ENCODE assay signal across 17 cellular contexts in the genomic region with DNA sequence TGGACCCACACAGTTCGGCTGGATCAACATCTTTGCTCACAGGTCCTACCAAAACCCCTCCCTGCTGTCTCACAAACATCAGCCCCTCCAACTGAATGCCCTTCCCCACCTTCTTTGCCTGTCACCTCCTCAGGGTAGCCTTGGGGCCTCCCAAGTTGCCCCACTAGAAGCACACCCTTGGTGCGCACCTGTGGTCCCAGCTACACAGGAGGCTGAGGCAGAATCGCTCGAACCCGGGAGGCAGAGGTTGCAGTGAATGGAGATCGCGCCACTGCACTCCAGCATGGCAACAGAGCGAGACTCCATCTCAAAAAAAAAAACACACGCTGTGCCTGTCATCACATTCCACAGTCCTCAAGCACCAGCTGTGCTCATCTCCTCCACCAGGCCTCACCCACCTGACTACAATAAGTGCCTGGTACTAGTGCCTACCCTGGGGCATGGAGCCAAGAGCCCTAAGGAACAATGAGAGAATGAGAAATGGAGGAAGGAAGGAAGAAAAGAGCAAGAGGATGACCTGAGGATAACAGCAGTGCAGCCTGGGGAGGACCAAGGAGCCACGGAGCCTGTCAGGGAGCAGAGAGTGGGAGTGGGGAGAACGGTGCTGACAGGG. TPM values are rescaled to one million over a fixed set of nuclear protein-coding genes. Genes with fewer than 3 reads are reported as not detected.
DNase-seq lines count a peak whose midpoint lies in the region; ATAC-seq and TF ChIP-seq lines count a peak whose summit lies in the region.
"Had no signal": no experiment of that assay in that cellular context is flagged by ENCODE, and none has a peak within 500 bp of the region (broad histone marks: within the 10 kb centered on the region; RNA-seq: fewer than 3 reads in every experiment).

No MANE protein-coding gene starts in this region.

- H3K9me3 Mint-ChIP-seq in activated naive CD8-positive, alpha-beta T cell treated with anti-CD3 and anti-CD28 coated beads, Interleukin-2, amount 10 ng/mL, durations not matched to agents 7 days and 5 days: no peaks in the 10 kb centered on the region
- H3K9me3 Mint-ChIP-seq: activated T-cell treated with anti-CD3 and anti-CD28 coated beads, Interleukin-2, amount 50 U/mL, for 72 hours; mesothelial cell of epicardium had no signal

- DNase-seq in DMS79 treated with DMSO at 0.1 percent for 48 hours (lab: John Stamatoyannopoulos, UW) (peak; percentile 4), cardiac muscle cell (ENCODE audit: low read depth in 1 of 2, low spot score in 1 of 2) (peak in 1 of 2 donors; percentile 23), sigmoid colon (peak; percentile 42), NCI-H128 (lab: John Stamatoyannopoulos, UW; ENCODE audit: unreplicated experiment) (no peak), HuH-7.5 (ENCODE audit: low spot score) (no peak)
- no peak for DNase-seq in activated naive CD8-positive, alpha-beta T cell treated with anti-CD3 and anti-CD28 coated beads, Interleukin-2, amount 10 ng/mL, durations not matched to agents 7 days and 5 days
- DNase-seq in stimulated activated CD4-positive, alpha-beta T cell treated with anti-CD3 and anti-CD28 coated beads, Interleukin-12 subunit alpha, Interleukin-12 subunit beta, amount 100 ng/mL, for 4 hours: no peak
- DNase-seq: activated CD4-positive, alpha-beta T cell treated with anti-CD3 and anti-CD28 coated beads for 1 hour; activated T-cell treated with anti-CD3 and anti-CD28 coated beads, Interleukin-2, amount 50 U/mL, for 72 hours; Kasumi-1; NCI-H2081; NCI-H82; pancreas had no signal

- no peak overlapping the region for H3K4me3 Mint-ChIP-seq in activated naive CD8-positive, alpha-beta T cell treated with anti-CD3 and anti-CD28 coated beads, Interleukin-2, amount 10 ng/mL, durations not matched to agents 7 days and 5 days
- H3K4me3 Mint-ChIP-seq: activated T-cell treated with anti-CD3 and anti-CD28 coated beads, Interleukin-2, amount 50 U/mL, for 72 hours; mesothelial cell of epicardium had no signal

- no peaks in the 10 kb centered on the region for H3K4me1 ChIP-seq in cardiac muscle cell (ENCODE audit: low read depth)
- H3K4me1 ChIP-seq in sigmoid colon: peaks cover 0 to 14% (median 5%) of the 10 kb centered on the region in 4 donors
- H3K4me1 ChIP-seq: ascending aorta, pancreas had no signal

- H3K27ac Mint-ChIP-seq in activated naive CD8-positive, alpha-beta T cell treated with anti-CD3 and anti-CD28 coated beads, Interleukin-2, amount 10 ng/mL, durations not matched to agents 7 days and 5 days: peak overlapping the region; percentile 54
- H3K27ac Mint-ChIP-seq: mesothelial cell of epicardium had no signal

- TF ChIP-seq CTCF in cardiac muscle cell (IDR thresholded peaks at IDR 0.05; ENCODE audit: low read depth, low read length): no peak
- no peak for TF ChIP-seq CTCF in sigmoid colon (IDR thresholded peaks at IDR 0.05)

- H3K27ac ChIP-seq in cardiac muscle cell: peak overlapping the region; percentile 7
- peak overlapping the region in 2 of 4 donors; percentile 27 to 48 for H3K27ac ChIP-seq in sigmoid colon
- H3K27ac ChIP-seq: ascending aorta, pancreas, thoracic aorta had no signal

- H3K27me3 ChIP-seq in cardiac muscle cell (no peaks in the 10 kb centered on the region), sigmoid colon (no peaks in the 10 kb centered on the region)
- H3K27me3 ChIP-seq: ascending aorta, pancreas had no signal

- peaks cover 48% of the 10 kb centered on the region for H3K36me3 ChIP-seq in cardiac muscle cell
- H3K36me3 ChIP-seq in sigmoid colon: peaks cover 38 to 94% (median 49%) of the 10 kb centered on the region in 4 donors

- no peak for TF ChIP-seq POLR2A in sigmoid colon (IDR thresholded peaks at IDR 0.05)

- 94 to 97% methylated on average over 11 of the region's 11 CpGs for WGBS in sigmoid colon, 2 donors

- H3K4me3 ChIP-seq in cardiac muscle cell (no peak overlapping the region), sigmoid colon (no peak overlapping the region)
- H3K4me3 ChIP-seq: ascending aorta, pancreas, thoracic aorta had no signal

- TF ChIP-seq EP300 in sigmoid colon (IDR thresholded peaks at IDR 0.05): no peak

- no peak for ATAC-seq in activated naive CD8-positive, alpha-beta T cell treated with anti-CD3 and anti-CD28 coated beads, Interleukin-2, amount 10 ng/mL, durations not matched to agents 7 days and 5 days (ENCODE audit: low read depth)
- ATAC-seq in HG03521 (IDR thresholded peaks at IDR 0.05; ENCODE audit: unreplicated experiment): no peak
- ATAC-seq: activated T-cell treated with anti-CD3 and anti-CD28 coated beads, Interleukin-2, amount 50 U/mL, for 72 hours; pancreas had no signal

- POLR2A ChIA-PET in activated naive CD8-positive, alpha-beta T cell treated with anti-CD3 and anti-CD28 coated beads, Interleukin-2, amount 10 ng/mL, durations not matched to agents 7 days and 5 days (lab: Charles Lee): no interaction called here

- H3K27me3 Mint-ChIP-seq in activated naive CD8-positive, alpha-beta T cell treated with anti-CD3 and anti-CD28 coated beads, Interleukin-2, amount 10 ng/mL, durations not matched to agents 7 days and 5 days: peaks cover 1% of the 10 kb centered on the region

- no peaks in the 10 kb centered on the region for H3K9me3 ChIP-seq in cardiac muscle cell (ENCODE audit: low read depth)
- H3K9me3 ChIP-seq in sigmoid colon: no peaks in the 10 kb centered on the region
- H3K9me3 ChIP-seq: ascending aorta, pancreas, thoracic aorta had no signal

- H3K4me1 Mint-ChIP-seq in activated naive CD8-positive, alpha-beta T cell treated with anti-CD3 and anti-CD28 coated beads, Interleukin-2, amount 10 ng/mL, durations not matched to agents 7 days and 5 days: peaks cover 12% of the 10 kb centered on the region

- H3K36me3 Mint-ChIP-seq in activated naive CD8-positive, alpha-beta T cell treated with anti-CD3 and anti-CD28 coated beads, Interleukin-2, amount 10 ng/mL, durations not matched to agents 7 days and 5 days: peaks cover 39% of the 10 kb centered on the region

- intact Hi-C loops in sigmoid colon (cut with DNase I): no loop called here

RNA-seq across cellular contexts. Expression of a gene that starts 26.0 kb away (rescaled TPM):
- total RNA-seq in activated naive CD8-positive, alpha-beta T cell treated with anti-CD3 and anti-CD28 coated beads, Interleukin-2, amount 10 ng/mL, durations not matched to agents 7 days and 5 days: 100 to 1,000 TPM; 117 to 118 TPM
- total RNA-seq in cardiac muscle cell (202 and 283 TPM in 2 replicates), sigmoid colon (100 to 1,000 TPM; 115 to 158 (median 143) TPM)
- polyA plus RNA-seq in cardiac muscle cell (241 and 328 TPM in 2 replicates), sigmoid colon (100 to 1,000 TPM in 1 of 3 donors, 10 to 100 TPM in 2; 33.6 to 220 (median 55.7) TPM)

Comparison
In these comparisons a context has a peak if more than half of its experiments do, and no peak if none do; other contexts are left out.
1. DNase-seq: peak in DMS79 treated with DMSO at 0.1 percent for 48 hours (single experiment) and sigmoid colon (single experiment); none in activated naive CD8-positive, alpha-beta T cell treated with anti-CD3 and anti-CD28 coated beads, Interleukin-2, amount 10 ng/mL, durations not matched to agents 7 days and 5 days (single experiment), NCI-H128 (single experiment), stimulated activated CD4-positive, alpha-beta T cell treated with anti-CD3 and anti-CD28 coated beads, Interleukin-12 subunit alpha, Interleukin-12 subunit beta, amount 100 ng/mL, for 4 hours (single experiment) and HuH-7.5 (single experiment).